Comparison of ENCODE assay signal across 1 cellular context in genomic region chr17:32226881-32227280, GRCh38.
TF ChIP-seq lines count a peak whose summit lies in the region.

No MANE protein-coding gene starts in this region.

TF ChIP-seq in H1, 55 proteins besides CTCF, POLR2A, EP300 and RAD21 (continued from another document):
- TF ChIP-seq BCL11A (IDR thresholded peaks at IDR 0.05; ENCODE audit: low read depth in 2 of 2, low read length in 2 of 2) = no peak
- TF ChIP-seq TBP (IDR thresholded peaks at IDR 0.05; ENCODE audit: low read depth, low read length) = no peak
- TF ChIP-seq CHD1 (IDR thresholded peaks at IDR 0.05; ENCODE audit: low read depth, low read length) = no peak
- TF ChIP-seq TAF1 (IDR thresholded peaks at IDR 0.05; ENCODE audit: low read depth, low read length) = no peak
- TF ChIP-seq KDM1A (IDR thresholded peaks at IDR 0.05; ENCODE audit: borderline replicate concordance, low read length) = no peak
- TF ChIP-seq E2F6 (IDR thresholded peaks at IDR 0.05) = no peak
- TF ChIP-seq MAX (IDR thresholded peaks at IDR 0.05) = no peak
- TF ChIP-seq YY1 (IDR thresholded peaks at IDR 0.05; ENCODE audit: low read depth, low read length) = no peak
- no peak for TF ChIP-seq ATF3 (IDR thresholded peaks at IDR 0.05; ENCODE audit: insufficient read depth, low read depth, low read length)
TF ChIP-seq in H1: peak in this region for 0.
